Comparison of ENCODE assay signal across 1 cellular context in genomic region chr12:57230381-57231155, GRCh38.
TF ChIP-seq lines count a peak whose summit lies in the region.

No MANE protein-coding gene starts in this region.

TF ChIP-seq in GM12878, 131 proteins besides CTCF, POLR2A, EP300 and RAD21 (continued from another document):
- TF ChIP-seq ZBTB11 (CRISPR knock-in tag; IDR thresholded peaks at IDR 0.05), result no peak
